14 cellular contexts compared by ENCODE assay signal in the genomic region with DNA sequence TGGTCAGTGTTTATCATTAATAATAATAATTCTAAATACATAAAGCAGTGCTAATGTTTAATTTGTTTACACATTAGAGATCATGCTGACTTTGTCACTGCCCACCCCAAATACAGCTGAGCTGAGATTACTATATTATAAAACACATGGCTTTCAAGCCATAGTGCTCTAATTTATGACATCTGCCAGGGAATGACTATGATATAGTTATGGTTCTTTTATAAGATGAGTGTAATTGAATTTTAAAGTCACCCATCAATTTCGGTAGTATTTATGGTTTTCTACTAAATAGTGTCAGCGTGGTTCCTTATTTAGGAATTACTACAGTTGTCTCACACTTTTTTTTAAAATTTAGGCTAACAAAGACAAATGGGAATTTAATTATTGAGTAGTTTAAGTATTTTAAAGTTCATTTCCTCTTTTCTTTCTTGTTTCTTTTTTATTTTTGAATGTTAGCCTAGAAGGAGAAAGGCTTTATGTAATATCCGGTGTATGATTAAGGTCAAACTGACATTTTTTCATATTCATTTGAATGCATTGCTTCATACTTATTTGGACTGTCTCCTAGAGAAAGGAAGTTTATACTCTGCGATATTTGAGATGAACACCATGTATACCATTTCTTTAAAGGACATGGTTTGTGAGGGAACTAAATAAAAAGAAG. TPM values are rescaled to one million over a fixed set of nuclear protein-coding genes. Genes with fewer than 3 reads are reported as not detected.
DNase-seq lines count a peak whose midpoint lies in the region; ATAC-seq and TF ChIP-seq lines count a peak whose summit lies in the region.
"Had no signal": no experiment of that assay in that cellular context is flagged by ENCODE, and none has a peak within 500 bp of the region (broad histone marks: within the 10 kb centered on the region; RNA-seq: fewer than 3 reads in every experiment).

No MANE protein-coding gene starts in this region.

- TF ChIP-seq CTCF in IMR-90 (conservative IDR thresholded peaks at IDR 0.05; ENCODE audit: low read depth, low read length) = no peak
- TF ChIP-seq CTCF in fibroblast of the aortic adventitia (IDR thresholded peaks at IDR 0.05; ENCODE audit: insufficient read depth, low read length) = no peak
- TF ChIP-seq CTCF in GM13976 (IDR thresholded peaks at IDR 0.05; ENCODE audit: borderline replicate concordance, control extremely low read depth, extremely low read depth, insufficient read depth, missing control alignments) = no peak

- no TSS peak for BruUV-seq in IMR-90 (replicated peaks; lab: Mats Ljungman, UMichigan)

- no peak overlapping the region for H3K14ac ChIP-seq in IMR-90 (replicated peaks; ENCODE audit: low read depth, low read length)

- no peak overlapping the region; the same call in 1 of the 2 replicates for H3K18ac ChIP-seq in IMR-90 (ENCODE audit: low read depth, low read length)

- CTCF ChIA-PET in IMR-90 (lab: Yijun Ruan, JAX) = no interaction called here

- H2BK5ac ChIP-seq in IMR-90 (ENCODE audit: low read depth, low read length, poor library complexity, severe bottlenecking) = peak overlapping the region; percentile 35

- H3K27ac ChIP-seq in ACC112 (ENCODE audit: low read depth, low read length) (peak overlapping the region; percentile 77), IMR-90 (ENCODE audit: insufficient read depth, low read length) (peak overlapping the region; percentile 25; the same call in 1 of the 2 replicates)
- H3K27ac ChIP-seq: WERI-Rb-1 had no signal

- in situ Hi-C loops in IMR-90 (cut with MboI; ENCODE audit: low sequenced_read_pairs) = no loop called here
- in situ Hi-C loops in GM13976 (cut with MboI; ENCODE audit: low sequenced_read_pairs, unreplicated experiment) = no loop called here

- peaks cover 35% of the 10 kb centered on the region for H3K4me1 ChIP-seq in ACC112 (ENCODE audit: control insufficient read depth, insufficient read depth, low read length, unreplicated experiment)
- peaks cover 4% of the 10 kb centered on the region for H3K4me1 ChIP-seq in IMR-90 (ENCODE audit: control insufficient read depth, insufficient read depth, low read length)

- H2BK15ac ChIP-seq in IMR-90 (ENCODE audit: low read depth, low read length) = no peak overlapping the region

- H3K4me2 ChIP-seq in IMR-90 (ENCODE audit: low read depth, low read length) = peak overlapping the region; percentile 45; the same call in 1 of the 2 replicates

- no peak overlapping the region for H4K8ac ChIP-seq in IMR-90 (ENCODE audit: low read depth in 2 of 2, low read length in 2 of 2)

- H3K9me1 ChIP-seq in IMR-90 (ENCODE audit: insufficient read depth, low read length) = peaks cover 2% of the 10 kb centered on the region

- H3K23ac ChIP-seq in IMR-90 (ENCODE audit: low read depth, low read length) = no peak overlapping the region

- H3K56ac ChIP-seq in IMR-90 (ENCODE audit: extremely low read depth, insufficient read depth, low read length) = no peak overlapping the region

- intact Hi-C loops in IMR-90 (cut with micrococcal nuclease) = loop anchor here (1.0 to 10.0 kb wide), 4 partner anchors 25 to 355 kb away; no protein-coding TSS in a partner anchor

- no peak for TF ChIP-seq POLR2A in IMR-90 (IDR thresholded peaks at IDR 0.05; ENCODE audit: low read depth, low read length)

- no peak for TF ChIP-seq RAD21 in IMR-90 (IDR thresholded peaks at IDR 0.05; ENCODE audit: low read length)

- POLR2A ChIA-PET in IMR-90 (lab: Charles Lee; ENCODE audit: unreplicated experiment) = no interaction called here

- H2BK20ac ChIP-seq in IMR-90 (ENCODE audit: low read depth, low read length) = no peak overlapping the region

- H3K79me1 ChIP-seq in IMR-90 (ENCODE audit: low read depth in 1 of 2, low read length in 2 of 2) = peaks cover 17 to 43% of the 10 kb centered on the region in 2 experiments

- H3K9me3 ChIP-seq in IMR-90 (ENCODE audit: control insufficient read depth, insufficient read depth, low read length) = no peaks in the 10 kb centered on the region
- H3K9me3 ChIP-seq: heart right ventricle had no signal

- peaks cover 83% of the 10 kb centered on the region for H3K79me2 ChIP-seq in ACC112 (ENCODE audit: control insufficient read depth, insufficient read depth, low read length, unreplicated experiment)

- no peak overlapping the region for H2AK9ac ChIP-seq in IMR-90 (replicated peaks; ENCODE audit: low read depth, low read length, poor library complexity)

- H3K36me3 ChIP-seq in ACC112 (ENCODE audit: insufficient read depth, low read length) = no peaks in the 10 kb centered on the region
- no peaks in the 10 kb centered on the region for H3K36me3 ChIP-seq in IMR-90 (ENCODE audit: control insufficient read depth, insufficient read depth, low read length)
- H3K36me3 ChIP-seq: heart right ventricle, WERI-Rb-1 had no signal

- DNase-seq in IMR-90 (peak; percentile 64), SK-N-DZ (ENCODE audit: low spot score) (peak; percentile 53), fibroblast of the aortic adventitia (ENCODE audit: low read depth) (peak; percentile 62), GM13976 (ENCODE audit: low spot score) (no peak), T1000 (lab: John Stamatoyannopoulos, UW) (no peak), A172 (ENCODE audit: low spot score) (no peak), ureter (ENCODE audit: low spot score) (no peak)
- DNase-seq: H7, heart right ventricle, NCI-H1436, NCI-H524, SHP77 treated with DMSO at 0.1 percent for 48 hours, WERI-Rb-1 had no signal

- no peak overlapping the region for H2AK5ac ChIP-seq in IMR-90 (ENCODE audit: low read depth, low read length)

- no peak overlapping the region for H2BK120ac ChIP-seq in IMR-90 (ENCODE audit: low read depth, low read length)

- H4K5ac ChIP-seq in IMR-90 (ENCODE audit: low read depth, low read length) = no peak overlapping the region

- H3K4ac ChIP-seq in IMR-90 (ENCODE audit: low read depth, low read length) = no peak overlapping the region

- no peak overlapping the region for H3K9ac ChIP-seq in IMR-90 (ENCODE audit: low read depth, low read length)

- H4K91ac ChIP-seq in IMR-90 (ENCODE audit: insufficient read depth, low read depth, low read length) = no peak overlapping the region

- dilution Hi-C loops in IMR-90 (cut with HindIII; ENCODE audit: low sequenced_read_pairs, unreplicated experiment) = no loop called here

- H3K27me3 ChIP-seq in ACC112 (ENCODE audit: insufficient read depth, low read length) (no peaks in the 10 kb centered on the region), IMR-90 (ENCODE audit: control insufficient read depth, insufficient read depth, low read length) (no peaks in the 10 kb centered on the region)

- ATAC-seq in IMR-90 (ENCODE audit: low read depth) = no peak
- ATAC-seq: heart right ventricle had no signal

- H3K4me3 ChIP-seq in ACC112 (ENCODE audit: low read depth, low read length) (peak overlapping the region; percentile 57), IMR-90 (ENCODE audit: insufficient read depth, low read depth, low read length) (no peak overlapping the region), fibroblast of the aortic adventitia (ENCODE audit: low read depth, low read length) (no peak overlapping the region)
- H3K4me3 ChIP-seq: heart right ventricle had no signal

- WGBS in IMR-90 (ENCODE audit: extremely low coverage in 2 of 2, insufficient read length in 1 of 2), 2 experiments = no CpG with 5 or more reads among the region's 4 CpGs

- H2AFZ ChIP-seq in ACC112 (ENCODE audit: low read length, unreplicated experiment) (no peak overlapping the region), IMR-90 (replicated peaks; ENCODE audit: low read length, poor library complexity) (no peak overlapping the region)

- peaks cover 2% of the 10 kb centered on the region; the same call in 1 of the 2 replicates for H4K20me1 ChIP-seq in IMR-90 (ENCODE audit: insufficient read depth, low read length)

TF ChIP-seq in IMR-90, 13 proteins besides CTCF, POLR2A, EP300 and RAD21:
- TF ChIP-seq BHLHE40 (IDR thresholded peaks at IDR 0.05; ENCODE audit: low read depth, low read length) (no peak), CEBPB (IDR thresholded peaks at IDR 0.05; ENCODE audit: low read depth, low read length) (peak; percentile 83)

RNA-seq across cellular contexts. Expression of a gene that starts 3.9 kb away (rescaled TPM):
- total RNA-seq in IMR-90 (2012; rRNA removed) = 28.1 and 29.6 TPM in 2 replicates
- 6.9 and 10.1 TPM in 2 replicates for polyA plus RNA-seq in IMR-90 (2012; rRNA removed)
- 2.2 and 3.0 TPM in 2 replicates for polyA plus RNA-seq in IMR-90 (2012; cell fraction: cytosol; rRNA removed)
- polyA plus RNA-seq in IMR-90 (2012; cell fraction: nucleus; rRNA removed; ENCODE audit: low replicate concordance) = 1.0 and 9.0 TPM in 2 replicates
- 27.7 and 32.9 TPM in 2 replicates for polyA plus RNA-seq in SK-N-DZ (2014; cell fraction: cytosol; rRNA removed)
- polyA plus RNA-seq in SK-N-DZ (2014; cell fraction: nucleus; rRNA removed) = 11.2 and 14.2 TPM in 2 replicates
- 26.7 and 44.8 TPM in 2 replicates for total RNA-seq in fibroblast of the aortic adventitia (ENCODE audit: low replicate concordance)
- total RNA-seq in A172 (2014; rRNA removed; shearing (Covaris generic)) = 19.6 and 22.3 TPM in 2 replicates
- 23.5 TPM for total RNA-seq in ureter

Comparison
In these comparisons a context has a peak if more than half of its experiments do, and no peak if none do; other contexts are left out.
1. DNase-seq: peak in IMR-90 (single experiment), SK-N-DZ (single experiment) and fibroblast of the aortic adventitia (single experiment); none in GM13976 (single experiment), T1000 (single experiment), A172 (single experiment) and ureter (single experiment).